Comparison of ENCODE assay signal across 22 cellular contexts in the genomic region with DNA sequence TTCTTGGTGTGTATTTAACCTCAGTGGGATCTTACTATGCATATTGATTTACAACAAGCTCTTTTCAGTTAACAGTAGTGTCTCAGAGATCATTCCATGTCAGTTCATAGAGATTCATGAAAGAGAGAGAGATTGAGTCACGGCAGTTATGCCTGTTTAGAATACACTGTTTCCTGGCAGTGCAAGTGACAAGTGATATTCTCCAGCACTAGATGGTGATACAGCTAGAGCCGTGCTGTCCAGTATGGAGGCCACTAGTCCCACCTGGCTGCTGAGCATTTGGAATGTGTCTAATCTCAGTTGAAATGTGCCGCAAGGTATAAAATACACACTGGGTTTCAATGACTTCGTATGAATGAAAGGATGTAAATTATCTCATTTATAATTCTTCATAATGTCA.
"Had no signal": no experiment of that assay in that cellular context is flagged by ENCODE, and none has a peak within 500 bp of the region (broad histone marks: within the 10 kb centered on the region; RNA-seq: fewer than 3 reads in every experiment).

No MANE protein-coding gene starts in this region.

- ATAC-seq: activated CD4-positive, alpha-beta T cell treated with anti-CD3 and anti-CD28 coated beads for 36 hours; left lobe of liver; mucosa of descending colon; stimulated activated naive B cell treated with anti-CD40 and anti-IgM and Interleukin-4, amounts not matched to agents 10 μg/mL and 1 μg/mL and 100 μg/mL, for 72 hours had no signal

- H3K4me3 ChIP-seq: esophagus squamous epithelium, lung, mucosa of descending colon, ovary, stomach, tibial nerve had no signal

- H3K36me3 ChIP-seq: brain microvascular endothelial cell, esophagus squamous epithelium, ovary, stomach, tibial nerve had no signal

- H3K9me3 ChIP-seq: esophagus squamous epithelium, mucosa of descending colon, ovary, stomach had no signal

- H3K27me3 ChIP-seq: brain microvascular endothelial cell, esophagus squamous epithelium, ovary, stomach, tibial nerve had no signal

- H3K27ac ChIP-seq: brain microvascular endothelial cell, esophagus squamous epithelium, ovary, tibial nerve had no signal

- DNase-seq: activated B cell treated with CpG ODN at 0.5 μM for 24 hours; activated CD4-positive, alpha-beta T cell treated with anti-CD3 and anti-CD28 coated beads for 36 hours; activated CD8-positive, alpha-beta memory T cell treated with anti-CD3 and anti-CD28 coated beads for 24 hours; activated effector memory CD4-positive, alpha-beta T cell treated with anti-CD3 and anti-CD28 coated beads, Interleukin-2, amount 50 U/mL, for 16 hours; activated naive CD4-positive, alpha-beta T cell treated with anti-CD3 and anti-CD28 coated beads for 36 hours; activated naive CD8-positive, alpha-beta T cell treated with anti-CD3 and anti-CD28 coated beads, Interleukin-2, amount 10 ng/mL, durations not matched to agents 7 days and 5 days; amniotic stem cell; brain microvascular endothelial cell; central memory CD4-positive, alpha-beta T cell; esophagus squamous epithelium; mesendoderm; mucosa of descending colon; ovary; retina; stimulated activated CD4-positive, alpha-beta T cell treated with anti-CD3 and anti-CD28 coated beads, Interleukin-15, amount 100 ng/mL, for 24 hours; stimulated activated CD4-positive, alpha-beta T cell treated with anti-CD3 and anti-CD28 coated beads, Interleukin-2, amount 100 ng/mL, for 24 hours; stimulated activated naive B cell treated with anti-CD40 and anti-IgM and Interleukin-4, amounts not matched to agents 10 μg/mL and 1 μg/mL and 100 μg/mL, for 72 hours; stomach; T-helper 1 cell had no signal

- H3K4me1 ChIP-seq: esophagus squamous epithelium, stomach, tibial nerve had no signal
